ENCODE assay signal across 9 cellular contexts in the genomic region with DNA sequence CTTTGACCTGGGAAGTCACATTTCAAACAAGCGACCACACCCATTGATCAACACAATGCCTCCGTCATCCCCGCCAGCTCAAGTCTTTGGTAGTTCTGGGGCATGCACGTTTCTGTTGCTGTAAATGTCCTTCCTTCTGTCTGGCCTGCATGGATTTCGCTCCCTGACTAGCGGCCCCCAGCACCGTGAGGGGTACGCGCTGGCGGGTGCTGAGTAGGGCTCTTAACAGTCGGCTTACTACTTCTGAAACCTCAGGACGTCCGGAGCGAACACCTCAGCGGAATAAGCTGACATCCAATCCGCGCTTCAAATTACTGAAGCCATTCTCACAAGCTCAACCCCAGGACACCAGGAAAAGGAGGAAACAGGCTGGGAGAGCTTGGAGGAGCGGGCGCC. TPM values are rescaled to one million over a fixed set of nuclear protein-coding genes. Genes with fewer than 3 reads are reported as not detected.
A peak's percentile ranks its signal among the peaks of the same experiment; 100 is the strongest.
DNase-seq lines count a peak whose midpoint lies in the region; ATAC-seq, FAIRE-seq and TF ChIP-seq lines count a peak whose summit lies in the region.
"Had no signal": no experiment of that assay in that cellular context is flagged by ENCODE, and none has a peak within 500 bp of the region (broad histone marks: within the 10 kb centered on the region; RNA-seq: fewer than 3 reads in every experiment).

No MANE protein-coding gene starts in this region.

- CTCF ChIA-PET in activated CD4-positive, alpha-beta T cell treated with anti-CD3 and anti-CD28 coated beads, Interleukin-2, amount 10 ng/mL, durations not matched to agents 7 days and 5 days (lab: Charles Lee) = interaction anchor here (0.7 to 1.9 kb wide), 11 partner anchors 9 to 470 kb away, joined by 3 to 6 read pairs (median 3); partner anchors contain the start of gene YKT6

- H3K4me1 Mint-ChIP-seq in activated CD4-positive, alpha-beta T cell treated with anti-CD3 and anti-CD28 coated beads, Interleukin-2, amount 10 ng/mL, durations not matched to agents 7 days and 5 days = peaks cover 47% of the 10 kb centered on the region

- H3K27me3 ChIP-seq in HUES64 (ENCODE audit: insufficient read depth, low read length) = no peaks in the 10 kb centered on the region
- peaks cover 0 to 3% (median 0%) of the 10 kb centered on the region in 4 donors for H3K27me3 ChIP-seq in esophagus muscularis mucosa
- no peaks in the 10 kb centered on the region for H3K27me3 ChIP-seq in neuron (ENCODE audit: insufficient read depth, low read length)

- no peak for TF ChIP-seq EP300 in esophagus muscularis mucosa (IDR thresholded peaks at IDR 0.05)

- peak overlapping the region; percentile 92 for H3K27ac Mint-ChIP-seq in activated CD4-positive, alpha-beta T cell treated with anti-CD3 and anti-CD28 coated beads, Interleukin-2, amount 10 ng/mL, durations not matched to agents 7 days and 5 days

- DNase-seq in GF-D8 (lab: John Stamatoyannopoulos, UW) (peak; percentile 57), esophagus muscularis mucosa (ENCODE audit: extremely low spot score) (no peak), D721Med (ENCODE audit: insufficient read length, low spot score) (no peak)
- peak; percentile 58 for DNase-seq in activated CD4-positive, alpha-beta T cell treated with anti-CD3 and anti-CD28 coated beads, Interleukin-2, amount 10 ng/mL, durations not matched to agents 7 days and 5 days

- ATAC-seq in GM21447 (IDR thresholded peaks at IDR 0.05; ENCODE audit: unreplicated experiment) = peak; percentile 31
- no peak for ATAC-seq in GM21528 (IDR thresholded peaks at IDR 0.05; ENCODE audit: low FRiP score, unreplicated experiment)

- POLR2A ChIA-PET in activated CD4-positive, alpha-beta T cell treated with anti-CD3 and anti-CD28 coated beads, Interleukin-2, amount 10 ng/mL, durations not matched to agents 7 days and 5 days (lab: Charles Lee) = interaction anchor here (0.7 kb wide), 1 partner anchor 62 kb away, joined by 3 read pairs; no protein-coding TSS in a partner anchor

- peaks cover 7% of the 10 kb centered on the region; the same call in 1 of the 2 replicates for H3K4me1 ChIP-seq in HUES64 (ENCODE audit: insufficient read depth, low read length)
- H3K4me1 ChIP-seq in esophagus muscularis mucosa = peaks cover 43 to 54% (median 51%) of the 10 kb centered on the region in 4 donors
- peaks cover 19% of the 10 kb centered on the region for H3K4me1 ChIP-seq in neuron (ENCODE audit: insufficient read depth, low read length)

- H3K4me3 Mint-ChIP-seq in activated CD4-positive, alpha-beta T cell treated with anti-CD3 and anti-CD28 coated beads, Interleukin-2, amount 10 ng/mL, durations not matched to agents 7 days and 5 days = peak overlapping the region; percentile 76

- H2AFZ ChIP-seq in neuron (ENCODE audit: low read depth, low read length) = peak overlapping the region; percentile 89

- TF ChIP-seq CTCF in esophagus muscularis mucosa (IDR thresholded peaks at IDR 0.05) = no peak
- no peak for TF ChIP-seq CTCF in D721Med (IDR thresholded peaks at IDR 0.05; ENCODE audit: insufficient read depth, missing control alignments)

- no peaks in the 10 kb centered on the region for H3K9me3 Mint-ChIP-seq in activated CD4-positive, alpha-beta T cell treated with anti-CD3 and anti-CD28 coated beads, Interleukin-2, amount 10 ng/mL, durations not matched to agents 7 days and 5 days

- intact Hi-C loops in esophagus muscularis mucosa (cut with DNase I) = loop anchor here (2.0 to 5.0 kb wide), 2 partner anchors 75 to 233 kb away; no protein-coding TSS in a partner anchor

- under 1% methylated on average over 19 of the region's 19 CpGs for WGBS in HUES64
- 0% methylated on average over 10 of the region's 19 CpGs for WGBS in esophagus muscularis mucosa

- H3K4me3 ChIP-seq in HUES64 (ENCODE audit: low read length) = peak overlapping the region; percentile 74
- peak overlapping the region; percentile 65 to 89 (median 80) for H3K4me3 ChIP-seq in esophagus muscularis mucosa
- peak overlapping the region; percentile 72 for H3K4me3 ChIP-seq in neuron (ENCODE audit: low read length)

- no peaks in the 10 kb centered on the region for H3K27me3 Mint-ChIP-seq in activated CD4-positive, alpha-beta T cell treated with anti-CD3 and anti-CD28 coated beads, Interleukin-2, amount 10 ng/mL, durations not matched to agents 7 days and 5 days

- no peak for TF ChIP-seq POLR2A in esophagus muscularis mucosa (IDR thresholded peaks at IDR 0.05; ENCODE audit: low read depth)

- H3K27ac ChIP-seq in HUES64 (ENCODE audit: low read depth, low read length) = peak overlapping the region; percentile 100
- H3K27ac ChIP-seq in esophagus muscularis mucosa (replicated peaks in 1 of 4) = peak overlapping the region; percentile 93 to 97 (median 96)

- H3K36me3 Mint-ChIP-seq in activated CD4-positive, alpha-beta T cell treated with anti-CD3 and anti-CD28 coated beads, Interleukin-2, amount 10 ng/mL, durations not matched to agents 7 days and 5 days (ENCODE audit: low read depth) = peaks cover 26% of the 10 kb centered on the region

- no peak for FAIRE-seq in D721Med (lab: Jason Lieb, UNC)
- FAIRE-seq: endometrium had no signal

- peaks cover 10% of the 10 kb centered on the region for H3K36me3 ChIP-seq in HUES64 (ENCODE audit: insufficient read depth, low read length)
- peaks cover 0 to 3% (median 2%) of the 10 kb centered on the region in 4 donors for H3K36me3 ChIP-seq in esophagus muscularis mucosa
- H3K36me3 ChIP-seq in neuron (ENCODE audit: insufficient read depth, low read length) = peaks cover 18% of the 10 kb centered on the region

- H3K9ac ChIP-seq in HUES64 (ENCODE audit: low read depth, low read length) = peak overlapping the region; percentile 97

- H3K9me3 ChIP-seq in HUES64 (ENCODE audit: insufficient read depth, low read depth, low read length) (no peaks in the 10 kb centered on the region), esophagus muscularis mucosa (no peaks in the 10 kb centered on the region), neuron (ENCODE audit: low read length) (peaks cover under 1% of the 10 kb centered on the region)

RNA-seq across cellular contexts. Expression of gene NUDCD3, which starts 0.5 kb away (rescaled TPM):
- polyA plus RNA-seq in HUES64 (2013, experiment 1 of 2) = 33.4 TPM
- polyA plus RNA-seq in HUES64 (2013, experiment 2 of 2) = 29.7 TPM
- 10 to 100 TPM; 74.3 to 75.9 TPM for total RNA-seq in activated CD4-positive, alpha-beta T cell treated with anti-CD3 and anti-CD28 coated beads, Interleukin-2, amount 10 ng/mL, durations not matched to agents 7 days and 5 days
- 10 to 100 TPM; 44.9 to 92.4 (median 73.0) TPM for total RNA-seq in esophagus muscularis mucosa

RNA-seq across cellular contexts. Expression of gene NPC1L1, which starts 51.2 kb away (rescaled TPM):
- polyA plus RNA-seq in HUES64 (2013, experiment 1 of 2) = 0.45 TPM
- polyA plus RNA-seq in HUES64 (2013, experiment 2 of 2) = 0.44 TPM
- total RNA-seq in activated CD4-positive, alpha-beta T cell treated with anti-CD3 and anti-CD28 coated beads, Interleukin-2, amount 10 ng/mL, durations not matched to agents 7 days and 5 days = not detected
- total RNA-seq in esophagus muscularis mucosa = under 1 TPM in 2 of 4 donors, not detected in 2; 0.17 to 0.57 TPM

Comparison
In these comparisons a context has a peak if more than half of its experiments do, and no peak if none do; other contexts are left out.
1. DNase-seq: peak in GF-D8 (single experiment) and activated CD4-positive, alpha-beta T cell treated with anti-CD3 and anti-CD28 coated beads, Interleukin-2, amount 10 ng/mL, durations not matched to agents 7 days and 5 days (single experiment); none in esophagus muscularis mucosa (single experiment) and D721Med (single experiment).
2. Peak in every context shown above with its lines, with median percentiles within 50 percentile points of each other: H3K4me3 ChIP-seq.